8 cellular contexts compared by ENCODE assay signal in genomic region chrX:10615931-10616780, GRCh38. TPM values are rescaled to one million over a fixed set of nuclear protein-coding genes. Genes with fewer than 3 reads are reported as not detected.
DNase-seq lines count a peak whose midpoint lies in the region; ATAC-seq, FAIRE-seq and TF ChIP-seq lines count a peak whose summit lies in the region.

No MANE protein-coding gene starts in this region.

- peak; percentile 13 for TF ChIP-seq CTCF in GM20000 (IDR thresholded peaks at IDR 0.05; ENCODE audit: extremely low read depth, missing control alignments)
- peak; percentile 60 for TF ChIP-seq CTCF in LNCaP clone FGC (IDR thresholded peaks at IDR 0.05; ENCODE audit: control insufficient read depth, extremely low read depth, insufficient read depth)

- FAIRE-seq in frontal cortex (lab: Jason Lieb, UNC) (peak; percentile 10), urothelium cell line (lab: Jason Lieb, UNC) (no peak)

- peak; percentile 51 for ATAC-seq in SK-N-SH treated with all-trans-retinoic acid at 6 μM for 48 hours

- H3K4me3 ChIP-seq in LNCaP clone FGC (ENCODE audit: low read depth, low read length), result no peak overlapping the region

- DNase-seq in DMS 273 treated with DMSO at 0.1 percent for 48 hours (lab: John Stamatoyannopoulos, UW) (peak; percentile 45), GM20000 (ENCODE audit: low spot score) (peak; percentile 35), LNCaP clone FGC (ENCODE audit: low read depth) (no peak), frontal cortex (ENCODE audit: low spot score in 2 of 2) (peak; percentile 22 to 34), pons (ENCODE audit: low spot score) (peak; percentile 67), urothelium cell line (ENCODE audit: low spot score) (no peak), GDM1 (lab: John Stamatoyannopoulos, UW) (no peak)

TF ChIP-seq in SK-N-SH treated with all-trans-retinoic acid at 6 μM for 48 hours, 23 proteins besides CTCF, POLR2A, EP300 and RAD21:
- TF ChIP-seq PPARA (CRISPR knock-in tag; IDR thresholded peaks at IDR 0.05; ENCODE audit: borderline replicate concordance) (no peak), GLIS3 (CRISPR knock-in tag; IDR thresholded peaks at IDR 0.05) (no peak), PATZ1 (CRISPR knock-in tag; IDR thresholded peaks at IDR 0.05; ENCODE audit: borderline replicate concordance) (no peak), TCF4 (CRISPR knock-in tag; IDR thresholded peaks at IDR 0.05; ENCODE audit: borderline replicate concordance) (no peak), TOX (CRISPR knock-in tag; IDR thresholded peaks at IDR 0.05; ENCODE audit: borderline replicate concordance) (no peak), ZNF70 (CRISPR knock-in tag; IDR thresholded peaks at IDR 0.05) (no peak), ZC3H10 (CRISPR knock-in tag; IDR thresholded peaks at IDR 0.05) (no peak), ZFP3 (CRISPR knock-in tag; IDR thresholded peaks at IDR 0.05) (no peak), OSR1 (CRISPR knock-in tag; IDR thresholded peaks at IDR 0.05) (no peak), ISL1 (CRISPR knock-in tag; IDR thresholded peaks at IDR 0.05) (no peak), ZFP30 (CRISPR knock-in tag; IDR thresholded peaks at IDR 0.05) (no peak), ZNF565 (CRISPR knock-in tag; conservative IDR thresholded peaks at IDR 0.05; ENCODE audit: low read depth) (no peak), TSHZ2 (CRISPR knock-in tag; IDR thresholded peaks at IDR 0.05) (no peak), ESRRG (CRISPR knock-in tag; IDR thresholded peaks at IDR 0.05) (no peak), CSRNP3 (CRISPR knock-in tag; IDR thresholded peaks at IDR 0.05) (no peak)

RNA-seq across cellular contexts. Expression of gene MID1, which starts 4.2 kb away (rescaled TPM):
- 7.7 TPM for total RNA-seq in frontal cortex

Comparison
In these comparisons a context has a peak if more than half of its experiments do, and no peak if none do; other contexts are left out.
1. DNase-seq: peak in DMS 273 treated with DMSO at 0.1 percent for 48 hours (single experiment), GM20000 (single experiment), frontal cortex (2 of 2) and pons (single experiment); none in LNCaP clone FGC (single experiment), urothelium cell line (single experiment) and GDM1 (single experiment).